In the genomic region with DNA sequence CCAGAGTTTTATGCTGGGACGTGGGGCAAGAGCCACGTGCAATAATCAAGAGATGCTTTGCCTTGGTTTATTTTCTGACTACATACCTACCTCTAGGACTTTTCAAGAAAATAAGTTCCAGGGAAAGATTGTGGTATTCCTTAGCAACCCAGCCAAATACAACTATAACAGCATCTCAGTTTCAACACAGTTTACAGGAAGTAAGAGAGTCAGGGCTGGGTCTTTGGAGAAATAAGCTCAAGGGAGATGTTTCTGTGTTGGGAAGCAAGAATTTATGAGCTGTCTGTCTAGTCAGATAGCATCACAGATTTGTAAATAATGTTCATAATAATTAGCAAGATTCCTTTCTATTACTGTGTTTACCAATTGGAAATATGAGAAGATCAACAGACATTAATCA, we compare ENCODE assay signal across 19 cellular contexts. TPM values are rescaled to one million over a fixed set of nuclear protein-coding genes. Genes with fewer than 3 reads are reported as not detected.
DNase-seq lines count a peak whose midpoint lies in the region; ATAC-seq and TF ChIP-seq lines count a peak whose summit lies in the region.
"Had no signal": no experiment of that assay in that cellular context is flagged by ENCODE, and none has a peak within 500 bp of the region (broad histone marks: within the 10 kb centered on the region; RNA-seq: fewer than 3 reads in every experiment).

No MANE protein-coding gene starts in this region.

- DNase-seq in left cardiac atrium: no peak
- no peak for DNase-seq in left ventricle myocardium superior
- peak; percentile 56 for DNase-seq in adipocyte (ENCODE audit: low read depth)
- peak; percentile 41 for DNase-seq in fibroblast of the aortic adventitia (ENCODE audit: low read depth)
- DNase-seq in tibial artery: no peak
- no peak for DNase-seq in activated naive CD4-positive, alpha-beta T cell treated with anti-CD3 and anti-CD28 coated beads for 36 hours
- DNase-seq in NCI-H2107 (lab: John Stamatoyannopoulos, UW): no peak
- DNase-seq in hepatocyte (ENCODE audit: low spot score): no peak
- DNase-seq: activated CD4-positive, alpha-beta memory T cell treated with anti-CD3 and anti-CD28 coated beads for 36 hours; amniotic stem cell; glutamatergic neuron; HCEC 1CT; islet precursor cell; NCI-H1417 treated with DMSO at 0.1 percent for 48 hours; NCI-H345; occipital lobe; small intestine had no signal

- no peaks in the 10 kb centered on the region for H3K9me3 Mint-ChIP-seq in activated naive CD4-positive, alpha-beta T cell treated with anti-CD3 and anti-CD28 coated beads for 36 hours
- H3K9me3 Mint-ChIP-seq: activated CD4-positive, alpha-beta memory T cell treated with anti-CD3 and anti-CD28 coated beads for 36 hours; stimulated activated memory B cell treated with anti-CD40 and anti-IgM and Interleukin-4, amounts not matched to agents 10 μg/mL and 1 μg/mL and 100 μg/mL, for 72 hours had no signal

- H3K27ac ChIP-seq in tibial artery (peak overlapping the region; percentile 32 to 67), hepatocyte (no peak overlapping the region)
- H3K27ac ChIP-seq: A549 had no signal

- H3K4me2 ChIP-seq in hepatocyte: no peak overlapping the region
- H3K4me2 ChIP-seq: A549 had no signal

- H3K9me2 ChIP-seq in hepatocyte (replicated peaks; ENCODE audit: insufficient read depth): no peaks in the 10 kb centered on the region

- 88% methylated on average over 2 of the region's 2 CpGs for WGBS in hepatocyte (ENCODE audit: low lambda C conversion rate, missing lambda C conversion rate)

- H3K27me3 Mint-ChIP-seq in activated naive CD4-positive, alpha-beta T cell treated with anti-CD3 and anti-CD28 coated beads for 36 hours (ENCODE audit: low read depth): no peaks in the 10 kb centered on the region
- H3K27me3 Mint-ChIP-seq: activated CD4-positive, alpha-beta memory T cell treated with anti-CD3 and anti-CD28 coated beads for 36 hours; stimulated activated memory B cell treated with anti-CD40 and anti-IgM and Interleukin-4, amounts not matched to agents 10 μg/mL and 1 μg/mL and 100 μg/mL, for 72 hours had no signal

- H3K36me3 ChIP-seq in adipocyte (ENCODE audit: control insufficient read depth, insufficient read depth, low read length, severe bottlenecking) (no peaks in the 10 kb centered on the region), tibial artery (no peaks in the 10 kb centered on the region), hepatocyte (replicated peaks; ENCODE audit: insufficient read depth, low read depth) (no peaks in the 10 kb centered on the region)

- intact Hi-C loops in left cardiac atrium (cut with DNase I): no loop called here
- intact Hi-C loops in left ventricle myocardium superior (cut with micrococcal nuclease): no loop called here
- intact Hi-C loops in tibial artery (cut with DNase I; ENCODE audit: low total_unique reads): no loop called here
- intact Hi-C loops in activated naive CD4-positive, alpha-beta T cell treated with anti-CD3 and anti-CD28 coated beads for 36 hours (cut with micrococcal nuclease): no loop called here

- H3K27ac Mint-ChIP-seq in activated naive CD4-positive, alpha-beta T cell treated with anti-CD3 and anti-CD28 coated beads for 36 hours: no peak overlapping the region
- H3K27ac Mint-ChIP-seq: activated CD4-positive, alpha-beta memory T cell treated with anti-CD3 and anti-CD28 coated beads for 36 hours; stimulated activated memory B cell treated with anti-CD40 and anti-IgM and Interleukin-4, amounts not matched to agents 10 μg/mL and 1 μg/mL and 100 μg/mL, for 72 hours had no signal

- no peak overlapping the region for H3K9ac ChIP-seq in adipocyte (ENCODE audit: low read length)

- H3K4me1 ChIP-seq in adipocyte (ENCODE audit: control insufficient read depth, insufficient read depth, low read length) (peaks cover 17% of the 10 kb centered on the region), tibial artery (peaks cover 0 to 69% (median 25%) of the 10 kb centered on the region in 4 donors), hepatocyte (ENCODE audit: insufficient read depth) (peaks cover 9% of the 10 kb centered on the region)
- H3K4me1 ChIP-seq: A549 had no signal

- H3K36me3 Mint-ChIP-seq in activated naive CD4-positive, alpha-beta T cell treated with anti-CD3 and anti-CD28 coated beads for 36 hours (ENCODE audit: low read depth): no peaks in the 10 kb centered on the region
- H3K36me3 Mint-ChIP-seq: stimulated activated memory B cell treated with anti-CD40 and anti-IgM and Interleukin-4, amounts not matched to agents 10 μg/mL and 1 μg/mL and 100 μg/mL, for 72 hours had no signal

- no peak overlapping the region for H2AFZ ChIP-seq in hepatocyte

- no peaks in the 10 kb centered on the region for H3K79me2 ChIP-seq in hepatocyte

- H3K9me3 ChIP-seq in adipocyte (ENCODE audit: control insufficient read depth, low read length): no peaks in the 10 kb centered on the region
- H3K9me3 ChIP-seq in tibial artery: no peaks in the 10 kb centered on the region
- H3K9me3 ChIP-seq in hepatocyte (ENCODE audit: low read depth): no peaks in the 10 kb centered on the region
- H3K9me3 ChIP-seq: A549 had no signal

- H3K4me3 ChIP-seq in adipocyte (ENCODE audit: low read length) (no peak overlapping the region), fibroblast of the aortic adventitia (ENCODE audit: low read depth, low read length) (no peak overlapping the region), tibial artery (no peak overlapping the region), hepatocyte (no peak overlapping the region)
- H3K4me3 ChIP-seq: A549 had no signal

- ATAC-seq in left cardiac atrium: peak; percentile 24 to 64
- ATAC-seq in left ventricle myocardium superior: no peak
- ATAC-seq: A549; stimulated activated memory B cell treated with anti-CD40 and anti-IgM and Interleukin-4, amounts not matched to agents 10 μg/mL and 1 μg/mL and 100 μg/mL, for 72 hours had no signal

- H3K27me3 ChIP-seq in adipocyte (replicated peaks; ENCODE audit: control insufficient read depth, insufficient read depth, low read length): no peaks in the 10 kb centered on the region
- H3K27me3 ChIP-seq in tibial artery: no peaks in the 10 kb centered on the region
- no peaks in the 10 kb centered on the region for H3K27me3 ChIP-seq in hepatocyte

- CTCF ChIA-PET in activated naive CD4-positive, alpha-beta T cell treated with anti-CD3 and anti-CD28 coated beads for 36 hours (lab: Charles Lee): interaction anchor here (0.6 to 2.9 kb wide), 3 partner anchors 8 to 112 kb away, joined by 4 to 11 read pairs (median 4); partner anchors contain the start of gene MAP3K5

- H3K4me1 Mint-ChIP-seq in activated naive CD4-positive, alpha-beta T cell treated with anti-CD3 and anti-CD28 coated beads for 36 hours (ENCODE audit: low read depth): peaks cover 55% of the 10 kb centered on the region

- no peak overlapping the region for H3K4me3 Mint-ChIP-seq in activated naive CD4-positive, alpha-beta T cell treated with anti-CD3 and anti-CD28 coated beads for 36 hours
- H3K4me3 Mint-ChIP-seq: activated CD4-positive, alpha-beta memory T cell treated with anti-CD3 and anti-CD28 coated beads for 36 hours; stimulated activated memory B cell treated with anti-CD40 and anti-IgM and Interleukin-4, amounts not matched to agents 10 μg/mL and 1 μg/mL and 100 μg/mL, for 72 hours had no signal

- no peak for TF ChIP-seq CTCF in fibroblast of the aortic adventitia (IDR thresholded peaks at IDR 0.05; ENCODE audit: insufficient read depth, low read length)
- peak in 1 of 2 experiments; percentile 31 for TF ChIP-seq CTCF in tibial artery (IDR thresholded peaks at IDR 0.05)
- no peak for TF ChIP-seq CTCF in hepatocyte (IDR thresholded peaks at IDR 0.05; ENCODE audit: poor library complexity)

- no peaks in the 10 kb centered on the region for H4K20me1 ChIP-seq in hepatocyte (ENCODE audit: insufficient read depth, poor library complexity, severe bottlenecking)

RNA-seq across cellular contexts. Expression of gene MAP3K5, which starts 35.1 kb away (rescaled TPM):
- total RNA-seq in left cardiac atrium: 1 to 10 TPM; 6.6 to 9.7 TPM
- total RNA-seq in left ventricle myocardium superior: 38.5 TPM
- 1.9 and 15.5 TPM in 2 replicates for total RNA-seq in fibroblast of the aortic adventitia (ENCODE audit: low replicate concordance)
- total RNA-seq in activated naive CD4-positive, alpha-beta T cell treated with anti-CD3 and anti-CD28 coated beads for 36 hours: 1 to 10 TPM; 9.4 to 9.7 TPM
- 3.9 and 5.9 TPM in 2 replicates for total RNA-seq in hepatocyte
- polyA plus RNA-seq in hepatocyte: 2.1 and 2.2 TPM in 2 replicates

Comparison
In these comparisons a context has a peak if more than half of its experiments do, and no peak if none do; other contexts are left out.
1. DNase-seq: peak in adipocyte (single experiment) and fibroblast of the aortic adventitia (single experiment); none in left cardiac atrium (single experiment), left ventricle myocardium superior (single experiment), tibial artery (0 of 2), activated naive CD4-positive, alpha-beta T cell treated with anti-CD3 and anti-CD28 coated beads for 36 hours (single experiment), NCI-H2107 (single experiment) and hepatocyte (single experiment).